In the genomic region with DNA sequence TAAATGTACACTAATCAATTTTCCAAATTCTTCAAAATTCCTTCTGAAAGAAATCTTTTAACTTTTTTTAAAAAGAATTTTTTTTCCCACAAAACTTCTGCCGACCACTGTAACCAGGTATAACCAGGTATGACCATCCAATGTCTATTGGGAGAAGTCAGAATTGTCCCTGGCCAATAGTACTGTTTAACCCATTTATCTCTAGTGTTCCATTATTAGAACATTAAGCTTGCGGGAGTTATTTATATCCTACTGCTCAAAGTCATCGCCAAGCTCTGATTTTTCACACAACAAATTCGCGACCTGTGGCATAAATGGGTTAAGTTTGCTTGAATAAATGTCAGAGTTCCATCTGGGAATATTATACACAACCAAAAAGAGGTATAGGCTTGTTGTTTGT, we compare ENCODE assay signal across 16 cellular contexts.
A peak's percentile ranks its signal among the peaks of the same experiment; 100 is the strongest.
DNase-seq lines count a peak whose midpoint lies in the region; ATAC-seq and TF ChIP-seq lines count a peak whose summit lies in the region.
"Had no signal": no experiment of that assay in that cellular context is flagged by ENCODE, and none has a peak within 500 bp of the region (broad histone marks: within the 10 kb centered on the region; RNA-seq: fewer than 3 reads in every experiment).

No MANE protein-coding gene starts in this region.

- intact Hi-C loops in Right ventricle myocardium inferior (cut with DNase I) (loop anchor here (10.0 kb wide), 1 partner anchor 50 kb away; no protein-coding TSS in a partner anchor), cardiac septum (cut with DNase I) (no loop called here), heart left ventricle (cut with DNase I) (loop anchor here in 2 of 10 donors (5.0 kb wide), 2 partner anchors 43 to 48 kb away; no protein-coding TSS in a partner anchor), left cardiac atrium (cut with DNase I) (no loop called here), left ventricle myocardium superior (cut with micrococcal nuclease) (no loop called here)

- H3K4me3 ChIP-seq in heart left ventricle, result peak overlapping the region in 3 of 12 donors; percentile 19 to 30 (median 22)
- H3K4me3 ChIP-seq: A549; BLaER1 treated with 17β-estradiol and CSF1 and Interleukin-3, amounts not matched to agents 10 nM and 100 nM had no signal

- H3K9me3 ChIP-seq in heart left ventricle, result peaks cover 0 to 19% (median 8%) of the 10 kb centered on the region in 12 donors
- H3K9me3 ChIP-seq: Caco-2 had no signal

- TF ChIP-seq POLR2A in heart left ventricle (IDR thresholded peaks at IDR 0.05), result no peak

- no peaks in the 10 kb centered on the region for H3K27me3 ChIP-seq in heart left ventricle
- H3K27me3 ChIP-seq: BLaER1 treated with 17β-estradiol and CSF1 and Interleukin-3, amounts not matched to agents 10 nM and 100 nM had no signal

- H3K27ac ChIP-seq in heart left ventricle, result peak overlapping the region in 3 of 12 donors; percentile 21 to 50 (median 41)
- H3K27ac ChIP-seq: 22Rv1; A549; BLaER1 treated with 17β-estradiol and CSF1 and Interleukin-3, amounts not matched to agents 10 nM and 100 nM; C4-2B had no signal

- TF ChIP-seq CTCF in heart left ventricle (IDR thresholded peaks at IDR 0.05), result no peak

- ATAC-seq in Right ventricle myocardium inferior, result peak; percentile 69
- peak in 3 of 4 donors; percentile 49 to 68 (median 61) for ATAC-seq in heart left ventricle
- ATAC-seq in left cardiac atrium, result no peak
- ATAC-seq in left ventricle myocardium superior, result peak; percentile 65
- ATAC-seq: A549; CD8-positive, alpha-beta T cell had no signal

- 38 to 56% (median 43%) methylated on average over 5 of the region's 5 CpGs for WGBS in heart left ventricle, 4 donors

- peaks cover 0 to 18% (median 1%) of the 10 kb centered on the region in 12 donors for H3K4me1 ChIP-seq in heart left ventricle
- H3K4me1 ChIP-seq: A549; BLaER1 treated with 17β-estradiol and CSF1 and Interleukin-3, amounts not matched to agents 10 nM and 100 nM; Caco-2 had no signal

- DNase-seq in Right ventricle myocardium inferior (ENCODE audit: missing footprints) (no peak), cardiac septum (ENCODE audit: low spot score) (no peak), heart left ventricle (no peak), left cardiac atrium (no peak), left ventricle myocardium superior (no peak)
- DNase-seq: AML-193; Caco-2; Calu3; CD4-positive, alpha-beta T cell; CD8-positive, alpha-beta T cell; DMS79 treated with DMSO at 0.1 percent for 48 hours; GF-D8 had no signal

- no peaks in the 10 kb centered on the region for H3K36me3 ChIP-seq in heart left ventricle
- H3K36me3 ChIP-seq: BLaER1 treated with 17β-estradiol and CSF1 and Interleukin-3, amounts not matched to agents 10 nM and 100 nM had no signal

Comparison
In these comparisons a context has a peak if more than half of its experiments do, and no peak if none do; other contexts are left out.
1. ATAC-seq: peak in Right ventricle myocardium inferior (single experiment), heart left ventricle (3 of 4) and left ventricle myocardium superior (single experiment); none in left cardiac atrium (0 of 2).